In genomic region chr4:95537181-95537580, GRCh38 we compare ENCODE assay signal across 21 cellular contexts. TPM values are rescaled to one million over a fixed set of nuclear protein-coding genes. Genes with fewer than 3 reads are reported as not detected.
DNase-seq lines count a peak whose midpoint lies in the region; ATAC-seq and TF ChIP-seq lines count a peak whose summit lies in the region.
"Had no signal": no experiment of that assay in that cellular context is flagged by ENCODE, and none has a peak within 500 bp of the region (broad histone marks: within the 10 kb centered on the region; RNA-seq: fewer than 3 reads in every experiment).

No MANE protein-coding gene starts in this region.

- no peaks in the 10 kb centered on the region for H3K36me3 Mint-ChIP-seq in endodermal cell (ENCODE audit: low read depth)
- H3K36me3 Mint-ChIP-seq in mesothelial cell of epicardium = peaks cover 8% of the 10 kb centered on the region
- H3K36me3 Mint-ChIP-seq: naive thymus-derived CD8-positive, alpha-beta T cell had no signal

- H3K27me3 Mint-ChIP-seq in endodermal cell (ENCODE audit: insufficient read depth) = peaks cover 3% of the 10 kb centered on the region
- no peaks in the 10 kb centered on the region for H3K27me3 Mint-ChIP-seq in mesothelial cell of epicardium (ENCODE audit: low read depth)

- H3K9me3 Mint-ChIP-seq in endodermal cell = no peaks in the 10 kb centered on the region
- no peaks in the 10 kb centered on the region for H3K9me3 Mint-ChIP-seq in mesothelial cell of epicardium
- H3K9me3 Mint-ChIP-seq: naive thymus-derived CD8-positive, alpha-beta T cell had no signal

- H3K4me3 ChIP-seq in heart left ventricle = peak overlapping the region in 8 of 12 donors; percentile 8 to 44 (median 24)
- no peak overlapping the region for H3K4me3 ChIP-seq in endodermal cell (ENCODE audit: low read length)
- H3K4me3 ChIP-seq in upper lobe of right lung = peak overlapping the region; percentile 5
- H3K4me3 ChIP-seq in colonic mucosa = no peak overlapping the region
- H3K4me3 ChIP-seq: gastrocnemius medialis, lung had no signal

- no peak overlapping the region for H3K9ac ChIP-seq in endodermal cell (ENCODE audit: extremely low read depth, low read length, poor library complexity, severe bottlenecking)
- H3K9ac ChIP-seq in colonic mucosa (ENCODE audit: low read depth in 2 of 2, low read length in 2 of 2) = no peak overlapping the region

- intact Hi-C loops in heart left ventricle (cut with DNase I) = no loop called here
- intact Hi-C loops in cardiac septum (cut with DNase I) = loop anchor here (5.0 kb wide), 1 partner anchor 480 kb away; no protein-coding TSS in a partner anchor
- intact Hi-C loops in upper lobe of right lung (cut with DNase I) = no loop called here
- intact Hi-C loops in colonic mucosa (cut with DNase I) = no loop called here

- H3K27ac ChIP-seq in heart left ventricle = peak overlapping the region in 10 of 12 donors; percentile 10 to 66 (median 39)
- peak overlapping the region; percentile 41 for H3K27ac ChIP-seq in endodermal cell (ENCODE audit: low read depth, low read length)
- peak overlapping the region; percentile 55 for H3K27ac ChIP-seq in upper lobe of right lung
- no peak overlapping the region for H3K27ac ChIP-seq in colonic mucosa
- H3K27ac ChIP-seq: C4-2B, epithelial cell of prostate, gastrocnemius medialis had no signal

- H3K36me3 ChIP-seq in heart left ventricle = no peaks in the 10 kb centered on the region
- no peaks in the 10 kb centered on the region for H3K36me3 ChIP-seq in endodermal cell (ENCODE audit: control insufficient read depth, insufficient read depth, low read length)
- no peaks in the 10 kb centered on the region for H3K36me3 ChIP-seq in upper lobe of right lung
- H3K36me3 ChIP-seq in colonic mucosa = no peaks in the 10 kb centered on the region
- H3K36me3 ChIP-seq: gastrocnemius medialis had no signal

- no peak for DNase-seq in heart left ventricle
- no peak for DNase-seq in cardiac septum (ENCODE audit: low spot score)
- DNase-seq in endodermal cell = no peak
- DNase-seq in mesothelial cell of epicardium (ENCODE audit: low spot score in 2 of 2, unreplicated experiment in 2 of 2) = no peak
- DNase-seq in upper lobe of right lung = no peak
- DNase-seq in NCI-H446 (lab: John Stamatoyannopoulos, UW) = no peak
- no peak for DNase-seq in colonic mucosa
- DNase-seq: activated CD4-positive, alpha-beta T cell treated with anti-CD3 and anti-CD28 coated beads for 4 hours; activated gamma-delta T cell treated with Interleukin-2 at 50 U/mL for 16 hours; amniotic stem cell; DMS153; gastrocnemius medialis; naive thymus-derived CD8-positive, alpha-beta T cell; NCI-H1105 treated with DMSO at 0.1 percent for 48 hours; NCI-H2107; NCI-H526; OCI-M1 had no signal

- H3K4me1 ChIP-seq in heart left ventricle (peaks cover 0 to 2% (median 0%) of the 10 kb centered on the region in 12 donors), endodermal cell (ENCODE audit: control insufficient read depth, insufficient read depth, low read length) (peaks cover 2% of the 10 kb centered on the region), upper lobe of right lung (no peaks in the 10 kb centered on the region), colonic mucosa (no peaks in the 10 kb centered on the region)
- H3K4me1 ChIP-seq: gastrocnemius medialis had no signal

- H3K27me3 ChIP-seq in heart left ventricle (no peaks in the 10 kb centered on the region), endodermal cell (ENCODE audit: control insufficient read depth, insufficient read depth, low read length, poor library complexity, severe bottlenecking) (peaks cover 6% of the 10 kb centered on the region), upper lobe of right lung (no peaks in the 10 kb centered on the region), colonic mucosa (no peaks in the 10 kb centered on the region)

- no peak for TF ChIP-seq CTCF in heart left ventricle (IDR thresholded peaks at IDR 0.05)
- no peak for TF ChIP-seq CTCF in endodermal cell (conservative IDR thresholded peaks at IDR 0.05)
- no peak for TF ChIP-seq CTCF in mesothelial cell of epicardium (IDR thresholded peaks at IDR 0.05; ENCODE audit: unreplicated experiment)
- TF ChIP-seq CTCF in upper lobe of right lung (IDR thresholded peaks at IDR 0.05) = no peak
- TF ChIP-seq CTCF in colonic mucosa (IDR thresholded peaks at IDR 0.05) = no peak

- H3K9me3 ChIP-seq in heart left ventricle (no peaks in the 10 kb centered on the region), endodermal cell (ENCODE audit: control insufficient read depth, low read length) (no peaks in the 10 kb centered on the region), upper lobe of right lung (no peaks in the 10 kb centered on the region), colonic mucosa (no peaks in the 10 kb centered on the region)
- H3K9me3 ChIP-seq: gastrocnemius medialis had no signal

- no peak overlapping the region for H3K4me3 Mint-ChIP-seq in endodermal cell
- peak overlapping the region; percentile 20 for H3K4me3 Mint-ChIP-seq in mesothelial cell of epicardium
- H3K4me3 Mint-ChIP-seq: naive thymus-derived CD8-positive, alpha-beta T cell had no signal

- H3K4me1 Mint-ChIP-seq in endodermal cell (peaks cover 18% of the 10 kb centered on the region), mesothelial cell of epicardium (peaks cover 75% of the 10 kb centered on the region)
- H3K4me1 Mint-ChIP-seq: naive thymus-derived CD8-positive, alpha-beta T cell had no signal

- 45 to 67% (median 57%) methylated on average over 8 of the region's 8 CpGs for WGBS in heart left ventricle, 4 donors
- 91 to 92% methylated on average over 4 to 8 of the region's 8 CpGs for WGBS in endodermal cell (ENCODE audit: insufficient coverage in 1 of 2, insufficient read length in 1 of 2), 2 experiments

- peak in 2 of 4 donors; percentile 34 to 39 for ATAC-seq in heart left ventricle
- ATAC-seq in upper lobe of right lung = no peak
- no peak for ATAC-seq in HG02938 (IDR thresholded peaks at IDR 0.05; ENCODE audit: unreplicated experiment)
- ATAC-seq: gastrocnemius medialis; naive thymus-derived CD8-positive, alpha-beta T cell had no signal

- TF ChIP-seq POLR2A in heart left ventricle (IDR thresholded peaks at IDR 0.05) = no peak

- H3K27ac Mint-ChIP-seq in endodermal cell (no peak overlapping the region), mesothelial cell of epicardium (peak overlapping the region; percentile 84)
- H3K27ac Mint-ChIP-seq: naive thymus-derived CD8-positive, alpha-beta T cell had no signal

RNA-seq across cellular contexts. Expression of gene UNC5C, which starts 11.6 kb away (rescaled TPM):
- total RNA-seq in heart left ventricle = 1 to 10 TPM; 1.3 to 2.8 (median 1.8) TPM
- polyA plus RNA-seq in heart left ventricle = under 1 TPM; 0.23 to 0.69 TPM
- 1.7 TPM for total RNA-seq in cardiac septum
- total RNA-seq in endodermal cell = 1 to 10 TPM; 2.0 to 7.2 TPM
- polyA plus RNA-seq in endodermal cell (2013, experiment 1 of 2) = 39.1 TPM
- polyA plus RNA-seq in endodermal cell (2013, experiment 2 of 2) = 36.4 TPM
- total RNA-seq in mesothelial cell of epicardium = 76.7 to 77.9 TPM (median 77.1 TPM) in 3 replicates
- total RNA-seq in upper lobe of right lung = 6.7 TPM
- 1 to 10 TPM; 3.9 to 4.2 TPM for total RNA-seq in colonic mucosa
- total RNA-seq: naive thymus-derived CD8-positive, alpha-beta T cell had no signal
- polyA plus RNA-seq: naive thymus-derived CD8-positive, alpha-beta T cell had no signal

Comparison
In these comparisons a context has a peak if more than half of its experiments do, and no peak if none do; other contexts are left out.
1. H3K4me3 ChIP-seq: peak in heart left ventricle (8 of 12) and upper lobe of right lung (single experiment); none in endodermal cell (single experiment) and colonic mucosa (single experiment).